Comparison of ENCODE assay signal across 8 cellular contexts in the genomic region with DNA sequence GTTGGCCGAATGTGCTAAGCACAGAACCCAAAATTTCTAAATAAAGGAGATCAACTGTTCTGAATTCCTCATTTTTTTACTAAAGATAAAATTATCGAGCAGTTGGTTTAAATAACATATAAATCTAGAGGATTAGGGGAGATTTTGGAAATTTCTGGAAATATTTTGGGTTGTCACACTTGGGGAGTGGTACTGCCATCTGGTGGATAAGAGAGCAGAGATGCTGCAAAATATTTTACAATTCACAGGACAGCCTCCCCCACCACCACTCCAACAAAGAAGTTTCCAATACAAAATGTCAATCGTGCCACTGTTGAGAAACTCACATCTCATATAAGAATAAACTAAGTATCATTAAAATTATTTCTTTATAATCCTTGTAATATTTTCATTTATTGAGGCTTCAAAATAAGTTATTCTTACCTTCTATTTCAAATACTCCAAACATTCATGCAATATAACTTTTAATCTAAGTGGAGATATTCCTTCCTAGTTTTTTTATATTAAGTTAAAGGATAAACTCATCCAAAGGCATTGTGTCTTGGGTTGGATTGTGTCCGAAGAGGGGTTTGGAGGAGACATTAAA. TPM values are rescaled to one million over a fixed set of nuclear protein-coding genes. Genes with fewer than 3 reads are reported as not detected.
A peak's percentile ranks its signal among the peaks of the same experiment; 100 is the strongest.
DNase-seq lines count a peak whose midpoint lies in the region; ATAC-seq and TF ChIP-seq lines count a peak whose summit lies in the region.

No MANE protein-coding gene starts in this region.

- H3K4me1 Mint-ChIP-seq in CD14-positive monocyte: peaks cover 17% of the 10 kb centered on the region
- no peaks in the 10 kb centered on the region for H3K4me1 Mint-ChIP-seq in stimulated activated naive CD8-positive, alpha-beta T cell treated with anti-CD3 and anti-CD28 coated beads, Interleukin-15, amount 100 ng/mL, for 72 hours

- no peak overlapping the region for H3K9ac ChIP-seq in KMS-11
- no peak overlapping the region for H3K9ac ChIP-seq in mammary epithelial cell (ENCODE audit: insufficient read depth, low read length)

- CTCF ChIA-PET in mammary epithelial cell (lab: Charles Lee; ENCODE audit: low non-redundant PET): no interaction called here

- no peak overlapping the region for H3K27ac ChIP-seq in KMS-11
- no peak overlapping the region for H3K27ac ChIP-seq in mammary epithelial cell (ENCODE audit: insufficient read depth, low read depth, low read length)

- no peak overlapping the region for H3K4me3 ChIP-seq in KMS-11 (IDR thresholded peaks at IDR 0.05; ENCODE audit: insufficient read depth, low read depth, low read length)
- H3K4me3 ChIP-seq in mammary epithelial cell (replicated peaks in 1 of 3; ENCODE audit: insufficient read depth in 1 of 3, low read depth in 2 of 3, low read length in 3 of 3): no peak overlapping the region

- 38% methylated on average over 4 of the region's 4 CpGs for WGBS in mammary epithelial cell (ENCODE audit: low coverage, missing lambda C conversion rate)

- H3K27me3 ChIP-seq in KMS-11 (ENCODE audit: insufficient read depth, low read depth) (no peaks in the 10 kb centered on the region), mammary epithelial cell (ENCODE audit: insufficient read depth, low read length) (no peaks in the 10 kb centered on the region)

- H3K79me2 ChIP-seq in KMS-11 (ENCODE audit: insufficient read depth, low read depth) (no peaks in the 10 kb centered on the region), mammary epithelial cell (ENCODE audit: insufficient read depth, low read length) (no peaks in the 10 kb centered on the region)

- intact Hi-C loops in CD14-positive monocyte (cut with micrococcal nuclease) (no loop called here), mammary epithelial cell (cut with micrococcal nuclease) (loop anchor here (1.0 kb wide), 3 partner anchors 178 to 263 kb away; no protein-coding TSS in a partner anchor)

- H3K36me3 ChIP-seq in KMS-11 (ENCODE audit: insufficient read depth) (no peaks in the 10 kb centered on the region), mammary epithelial cell (ENCODE audit: insufficient read depth, low read length) (no peaks in the 10 kb centered on the region)

- H3K4me3 Mint-ChIP-seq in CD14-positive monocyte: no peak overlapping the region
- H3K4me3 Mint-ChIP-seq in stimulated activated naive CD8-positive, alpha-beta T cell treated with anti-CD3 and anti-CD28 coated beads, Interleukin-15, amount 100 ng/mL, for 72 hours: no peak overlapping the region

- no TSS peak for BruUV-seq in mammary epithelial cell (replicated peaks; lab: Mats Ljungman, UMichigan)

- H2AFZ ChIP-seq in KMS-11 (ENCODE audit: low read depth) (no peak overlapping the region), mammary epithelial cell (ENCODE audit: low read depth, low read length) (no peak overlapping the region)

- H3K27ac Mint-ChIP-seq in CD14-positive monocyte: no peak overlapping the region
- H3K27ac Mint-ChIP-seq in stimulated activated naive CD8-positive, alpha-beta T cell treated with anti-CD3 and anti-CD28 coated beads, Interleukin-15, amount 100 ng/mL, for 72 hours: no peak overlapping the region

- peaks cover 0 to 5% (median 0%) of the 10 kb centered on the region in 3 donors for H3K27me3 Mint-ChIP-seq in CD14-positive monocyte (ENCODE audit: low read depth in 3 of 3)
- H3K27me3 Mint-ChIP-seq in stimulated activated naive CD8-positive, alpha-beta T cell treated with anti-CD3 and anti-CD28 coated beads, Interleukin-15, amount 100 ng/mL, for 72 hours: no peaks in the 10 kb centered on the region

- dilution Hi-C loops in mammary epithelial cell (cut with HindIII; ENCODE audit: low sequenced_read_pairs): no loop called here

- no peaks in the 10 kb centered on the region for H3K9me3 ChIP-seq in mammary epithelial cell (replicated peaks; ENCODE audit: insufficient read depth, low read length)

- H3K36me3 Mint-ChIP-seq in CD14-positive monocyte: no peaks in the 10 kb centered on the region

- H3K4me2 ChIP-seq in KMS-11: no peak overlapping the region
- H3K4me2 ChIP-seq in mammary epithelial cell (ENCODE audit: insufficient read depth, low read depth, low read length): no peak overlapping the region

- H3K9me3 Mint-ChIP-seq in CD14-positive monocyte: peaks cover 0 to 3% (median 0%) of the 10 kb centered on the region in 7 donors
- H3K9me3 Mint-ChIP-seq in stimulated activated naive CD8-positive, alpha-beta T cell treated with anti-CD3 and anti-CD28 coated beads, Interleukin-15, amount 100 ng/mL, for 72 hours: no peaks in the 10 kb centered on the region

- no peak for DNase-seq in CD14-positive monocyte (ENCODE audit: low spot score)
- no peak for DNase-seq in mammary epithelial cell
- no peak for DNase-seq in left lobe of liver (ENCODE audit: low spot score)
- DNase-seq in omental fat pad (ENCODE audit: low spot score): no peak
- no peak for DNase-seq in activated naive CD4-positive, alpha-beta T cell treated with Interleukin-2 at 50 U/mL for 16 hours
- no peak for DNase-seq in stimulated activated naive CD8-positive, alpha-beta T cell treated with anti-CD3 and anti-CD28 coated beads, Interleukin-15, amount 100 ng/mL, for 72 hours

- TF ChIP-seq CTCF in CD14-positive monocyte (IDR thresholded peaks at IDR 0.05) (peak; percentile 68), KMS-11 (conservative IDR thresholded peaks at IDR 0.05; ENCODE audit: low read depth, low read length) (peak; percentile 76), mammary epithelial cell (conservative IDR thresholded peaks at IDR 0.05 in 1 of 2, IDR thresholded peaks at IDR 0.05 in 1 of 2; ENCODE audit: extremely low read depth in 1 of 2, insufficient read depth in 1 of 2, low read depth in 1 of 2, low read length in 2 of 2) (peak; percentile 38 to 64), omental fat pad (IDR thresholded peaks at IDR 0.05) (no peak)

- in situ Hi-C loops in mammary epithelial cell (cut with MboI; ENCODE audit: low sequenced_read_pairs in 2 of 2): no loop called here

- ATAC-seq in left lobe of liver (peak; percentile 95), omental fat pad (ENCODE audit: low FRiP score) (no peak), GM18520 (IDR thresholded peaks at IDR 0.05; ENCODE audit: unreplicated experiment) (no peak)
- no peak for ATAC-seq in stimulated activated naive CD8-positive, alpha-beta T cell treated with anti-CD3 and anti-CD28 coated beads, Interleukin-15, amount 100 ng/mL, for 72 hours

- no peaks in the 10 kb centered on the region for H4K20me1 ChIP-seq in KMS-11 (ENCODE audit: insufficient read depth)
- no peaks in the 10 kb centered on the region for H4K20me1 ChIP-seq in mammary epithelial cell (ENCODE audit: insufficient read depth, low read length)

- H3K4me1 ChIP-seq in KMS-11 (ENCODE audit: low read depth, poor library complexity, severe bottlenecking): no peaks in the 10 kb centered on the region
- no peaks in the 10 kb centered on the region for H3K4me1 ChIP-seq in mammary epithelial cell (ENCODE audit: insufficient read depth, low read length)

RNA-seq across cellular contexts. Expression of gene ABCA8, which starts 17.0 kb away (rescaled TPM):
- not detected for polyA plus RNA-seq in CD14-positive monocyte
- total RNA-seq in mammary epithelial cell: under 1 TPM in 1 of 2 donors, not detected in 1; under 0.01 TPM
- not detected for polyA plus RNA-seq in mammary epithelial cell
- not detected for polyA minus RNA-seq in mammary epithelial cell
- total RNA-seq in left lobe of liver: 35.6 TPM
- 100 to 1,000 TPM in 3 of 4 donors, 10 to 100 TPM in 1; 49.8 to 302 (median 143) TPM for total RNA-seq in omental fat pad

Comparison
In these comparisons a context has a peak if more than half of its experiments do, and no peak if none do; other contexts are left out.
1. CTCF ChIP-seq: peak in CD14-positive monocyte (single experiment), KMS-11 (single experiment) and mammary epithelial cell (2 of 2); none in omental fat pad (0 of 3).
2. RNA of gene ABCA8, which starts 17.0 kb away (total RNA-seq): 49.8 to 302 TPM in omental fat pad and 35.6 TPM in left lobe of liver (single experiment); under 0.01 TPM in mammary epithelial cell; every median in the first group is over 10 times any median in the second.